In genomic region chr1:178537445-178538090, GRCh38 we compare ENCODE assay signal across 15 cellular contexts. TPM values are rescaled to one million over a fixed set of nuclear protein-coding genes. Genes with fewer than 3 reads are reported as not detected.
DNase-seq lines count a peak whose midpoint lies in the region; ATAC-seq, FAIRE-seq and TF ChIP-seq lines count a peak whose summit lies in the region.
"Had no signal": no experiment of that assay in that cellular context is flagged by ENCODE, and none has a peak within 500 bp of the region (broad histone marks: within the 10 kb centered on the region; RNA-seq: fewer than 3 reads in every experiment).

No MANE protein-coding gene starts in this region.

- TF ChIP-seq POLR2A in HCT116 (IDR thresholded peaks at IDR 0.05; ENCODE audit: borderline replicate concordance, extremely low read depth, insufficient read depth, insufficient read length): no peak

- TF ChIP-seq CTCF in HCT116 (IDR thresholded peaks at IDR 0.05 in 2 of 3, conservative IDR thresholded peaks at IDR 0.05 in 1 of 3; ENCODE audit: borderline replicate concordance in 1 of 3, insufficient read depth in 1 of 3, low read depth in 2 of 3, low read length in 2 of 3) (no peak), astrocyte (IDR thresholded peaks at IDR 0.05; ENCODE audit: insufficient read depth, low read depth, low read length) (no peak), liver (IDR thresholded peaks at IDR 0.05; ENCODE audit: low read depth, low read length, missing input control) (no peak)

- WGBS in liver: 48% methylated on average over 16 of the region's 16 CpGs

- ATAC-seq in HCT116: peak; percentile 29
- ATAC-seq: CD8-positive, alpha-beta T cell; T-helper 17 cell had no signal

- H3K9me3 ChIP-seq in HCT116 (ENCODE audit: control insufficient read depth in 1 of 2, insufficient read depth in 1 of 2, low read depth in 1 of 2, low read length in 2 of 2) (no peaks in the 10 kb centered on the region), astrocyte (ENCODE audit: insufficient read depth, low read depth, low read length) (no peaks in the 10 kb centered on the region), liver (ENCODE audit: control insufficient read depth in 4 of 4, low read length in 3 of 4) (no peaks in the 10 kb centered on the region), skeletal muscle tissue (ENCODE audit: control insufficient read depth in 3 of 3, low read length in 3 of 3) (no peaks in the 10 kb centered on the region)

- H3K27ac Mint-ChIP-seq in astrocyte (ENCODE audit: unreplicated experiment): peak overlapping the region; percentile 70
- H3K27ac Mint-ChIP-seq: CD8-positive, alpha-beta T cell; T-helper 17 cell had no signal

- peak; percentile 27 for DNase-seq in HCT116 (ENCODE audit: low read depth, low spot score)
- DNase-seq in astrocyte (ENCODE audit: low read depth): no peak
- no peak for DNase-seq in NCI-H226
- DNase-seq in COLO668 (lab: John Stamatoyannopoulos, UW; ENCODE audit: unreplicated experiment): no peak
- DNase-seq in NK-92 (lab: John Stamatoyannopoulos, UW; ENCODE audit: unreplicated experiment): no peak
- no peak for DNase-seq in H7
- DNase-seq: activated CD4-positive, CD25-positive, alpha-beta regulatory T cell treated with anti-CD3 and anti-CD28 coated beads, Interleukin-2, amount 50 U/mL, for 72 hours; CD8-positive, alpha-beta T cell; NCI-H1417; stimulated activated CD4-positive, alpha-beta T cell treated with anti-CD3 and anti-CD28 coated beads, Interleukin-4, amount 100 ng/mL, for 24 hours; T-helper 17 cell had no signal

- POLR2A ChIA-PET in HCT116 (lab: Charles Lee): interaction anchor here (0.5 kb wide), 1 partner anchor 371 kb away, joined by 3 read pairs; no protein-coding TSS in a partner anchor

- no peaks in the 10 kb centered on the region for H4K20me1 ChIP-seq in HCT116 (ENCODE audit: insufficient read depth)
- H4K20me1 ChIP-seq in astrocyte (ENCODE audit: insufficient read depth, low read length): no peaks in the 10 kb centered on the region

- H3K36me3 ChIP-seq in HCT116 (ENCODE audit: control insufficient read depth in 1 of 2, insufficient read depth in 2 of 2, low read length in 2 of 2) (no peaks in the 10 kb centered on the region), astrocyte (ENCODE audit: insufficient read depth, low read length) (no peaks in the 10 kb centered on the region), liver (ENCODE audit: control insufficient read depth in 4 of 4, insufficient read depth in 3 of 4, low read depth in 1 of 4, low read length in 3 of 4) (no peaks in the 10 kb centered on the region), skeletal muscle tissue (ENCODE audit: control insufficient read depth in 3 of 3, insufficient read depth in 3 of 3, low read length in 3 of 3) (no peaks in the 10 kb centered on the region), H7 (replicated peaks; ENCODE audit: control insufficient read depth, insufficient read depth, low read length) (no peaks in the 10 kb centered on the region)

- H3K4me2 ChIP-seq in HCT116 (ENCODE audit: low read length) (peak overlapping the region; percentile 69), astrocyte (ENCODE audit: low read length) (peak overlapping the region; percentile 79)

- peak overlapping the region; percentile 11 to 42 for H3K4me3 ChIP-seq in HCT116 (replicated peaks in 1 of 2; ENCODE audit: low read depth in 1 of 2, low read length in 2 of 2)
- H3K4me3 ChIP-seq in astrocyte (ENCODE audit: insufficient read depth, low read depth, low read length): peak overlapping the region; percentile 23
- no peak overlapping the region for H3K4me3 ChIP-seq in liver (ENCODE audit: low read depth in 1 of 3, low read length in 3 of 3)
- H3K4me3 ChIP-seq in skeletal muscle tissue (ENCODE audit: low read length in 3 of 3): no peak overlapping the region
- H3K4me3 ChIP-seq in H7 (ENCODE audit: insufficient read depth, low read depth, low read length): no peak overlapping the region

- H3K9me3 Mint-ChIP-seq in astrocyte (ENCODE audit: unreplicated experiment): no peaks in the 10 kb centered on the region
- H3K9me3 Mint-ChIP-seq: CD8-positive, alpha-beta T cell had no signal

- H3K4me1 ChIP-seq in HCT116 (ENCODE audit: control insufficient read depth in 1 of 2, insufficient read depth in 2 of 2, low read length in 2 of 2) (peaks cover 36 to 53% of the 10 kb centered on the region in 2 experiments), astrocyte (ENCODE audit: insufficient read depth, low read length) (peaks cover 51% of the 10 kb centered on the region), liver (ENCODE audit: control insufficient read depth in 4 of 4, insufficient read depth in 4 of 4, low read length in 3 of 4) (peaks cover 2 to 39% (median 17%) of the 10 kb centered on the region in 4 donors), skeletal muscle tissue (ENCODE audit: control insufficient read depth in 3 of 3, insufficient read depth in 3 of 3, low read length in 3 of 3) (peaks cover 41 to 45% (median 42%) of the 10 kb centered on the region in 3 donors)

- H3K36me3 Mint-ChIP-seq in astrocyte (ENCODE audit: low read depth, unreplicated experiment): no peaks in the 10 kb centered on the region

- no peak overlapping the region for H3K4me3 Mint-ChIP-seq in astrocyte (ENCODE audit: unreplicated experiment)
- H3K4me3 Mint-ChIP-seq: CD8-positive, alpha-beta T cell; T-helper 17 cell had no signal

- no TSS peak for BruUV-seq in HCT116 (replicated peaks; lab: Mats Ljungman, UMichigan)

- H3K79me2 ChIP-seq in HCT116 (ENCODE audit: insufficient read depth, low read length) (no peaks in the 10 kb centered on the region), astrocyte (ENCODE audit: insufficient read depth, low read length) (no peaks in the 10 kb centered on the region)

- peak overlapping the region; percentile 43 for H3K9ac ChIP-seq in HCT116 (ENCODE audit: low read length)
- H3K9ac ChIP-seq in astrocyte (ENCODE audit: low read length): peak overlapping the region; percentile 70
- peak overlapping the region in 1 of 2 donors; percentile 19 for H3K9ac ChIP-seq in liver (ENCODE audit: low read depth in 1 of 2, low read length in 2 of 2)
- peak overlapping the region in 1 of 3 donors; percentile 27 for H3K9ac ChIP-seq in skeletal muscle tissue (ENCODE audit: low read depth in 1 of 3, low read length in 3 of 3)

- FAIRE-seq in astrocyte (lab: Jason Lieb, UNC): no peak
- FAIRE-seq: G401.6, GM19239 had no signal

- peaks cover 3% of the 10 kb centered on the region for H3K27me3 Mint-ChIP-seq in astrocyte (ENCODE audit: low read depth, unreplicated experiment)

- H2AFZ ChIP-seq in HCT116 (ENCODE audit: low read depth, low read length, poor library complexity, severe bottlenecking) (peak overlapping the region; percentile 81), astrocyte (ENCODE audit: low read depth, low read length) (peak overlapping the region; percentile 58)

- RAD21 ChIA-PET in HCT116 (lab: Charles Lee; ENCODE audit: low non-redundant PET in 1 of 2, low total read pairs in 2 of 2, uncharacterized antibody in 2 of 2, unreplicated experiment in 2 of 2): no interaction called here

- no peaks in the 10 kb centered on the region for H3K27me3 ChIP-seq in HCT116 (ENCODE audit: insufficient read depth, low read length)
- no peaks in the 10 kb centered on the region for H3K27me3 ChIP-seq in astrocyte (ENCODE audit: insufficient read depth, low read length)
- no peaks in the 10 kb centered on the region for H3K27me3 ChIP-seq in liver (ENCODE audit: control insufficient read depth in 4 of 4, insufficient read depth in 4 of 4, low read length in 3 of 4)
- no peaks in the 10 kb centered on the region for H3K27me3 ChIP-seq in skeletal muscle tissue (ENCODE audit: control insufficient read depth in 3 of 3, insufficient read depth in 3 of 3, low read length in 3 of 3)
- H3K27me3 ChIP-seq in H7 (ENCODE audit: control insufficient read depth, insufficient read depth, low read length): no peaks in the 10 kb centered on the region; the same call in 1 of the 2 replicates

- H3K27ac ChIP-seq in HCT116 (ENCODE audit: low read depth, low read length): peak overlapping the region; percentile 59
- H3K27ac ChIP-seq in astrocyte (ENCODE audit: low read depth, low read length): peak overlapping the region; percentile 71
- H3K27ac ChIP-seq in liver (ENCODE audit: low read depth in 1 of 2, low read length in 2 of 2): peak overlapping the region; percentile 72 to 90
- peak overlapping the region; percentile 77 for H3K27ac ChIP-seq in skeletal muscle tissue (ENCODE audit: low read depth, low read length)

- intact Hi-C loops in HCT116 (cut with micrococcal nuclease): loop anchor here (10.0 kb wide), 2 partner anchors 697 to 1057 kb away; partner anchors contain the start of gene TDRD5

- H3K4me1 Mint-ChIP-seq in astrocyte (ENCODE audit: low read depth, unreplicated experiment): peaks cover 49% of the 10 kb centered on the region

- no peaks in the 10 kb centered on the region for H3K9me2 ChIP-seq in HCT116 (ENCODE audit: insufficient read depth)

- TF ChIP-seq RAD21 in HCT116 (IDR thresholded peaks at IDR 0.05; ENCODE audit: low read depth): no peak
- TF ChIP-seq RAD21 in liver (IDR thresholded peaks at IDR 0.05): no peak

- CTCF ChIA-PET in HCT116 (lab: Charles Lee): interaction anchor here (1.0 to 5.8 kb wide), 5 partner anchors 35 to 466 kb away, joined by 3 to 42 read pairs (median 6); no protein-coding TSS in a partner anchor

TF ChIP-seq in HCT116, 20 proteins besides CTCF, POLR2A, EP300 and RAD21:
- TF ChIP-seq, protein P1, sequence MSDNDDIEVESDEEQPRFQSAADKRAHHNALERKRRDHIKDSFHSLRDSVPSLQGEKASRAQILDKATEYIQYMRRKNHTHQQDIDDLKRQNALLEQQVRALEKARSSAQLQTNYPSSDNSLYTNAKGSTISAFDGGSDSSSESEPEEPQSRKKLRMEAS (IDR thresholded peaks at IDR 0.05): peak; percentile 54
- TF ChIP-seq EGR1 (IDR thresholded peaks at IDR 0.05; ENCODE audit: low read depth): no peak

TF ChIP-seq in liver, 16 proteins besides CTCF, POLR2A, EP300 and RAD21 (continues in another document):
- TF ChIP-seq HNF4G (IDR thresholded peaks at IDR 0.05): no peak

RNA-seq across cellular contexts. Expression of gene TEX35, which starts 24.7 kb away (rescaled TPM):
- total RNA-seq in HCT116 (2021; ENCODE audit: unreplicated experiment) (not detected), astrocyte (not detected in 2 replicates), liver (not detected), skeletal muscle tissue (not detected)
- not detected in 2 replicates for polyA plus RNA-seq in HCT116 (2012)
- polyA plus RNA-seq in liver: not detected
- total RNA-seq in H7 (2014; rRNA removed; shearing (Covaris generic)): not detected in 2 replicates
- total RNA-seq: CD8-positive, alpha-beta T cell; T-helper 17 cell had no signal

RNA-seq across cellular contexts. Expression of gene CLEC20A, which starts 40.8 kb away (rescaled TPM):
- total RNA-seq in HCT116 (2021; ENCODE audit: unreplicated experiment) (not detected), astrocyte (not detected in 2 replicates), liver (under 1 TPM in 1 of 2 donors, not detected in 1; 0.33 TPM), skeletal muscle tissue (not detected)
- 0.04 TPM in 1 of 2 replicates, not detected in the other for polyA plus RNA-seq in HCT116 (2012)
- polyA plus RNA-seq in liver: not detected
- total RNA-seq in H7 (2014; rRNA removed; shearing (Covaris generic)): not detected in 2 replicates
- total RNA-seq: CD8-positive, alpha-beta T cell; T-helper 17 cell had no signal

Comparison
In these comparisons a context has a peak if more than half of its experiments do, and no peak if none do; other contexts are left out.
1. H3K4me3 ChIP-seq: peak in HCT116 (2 of 2) and astrocyte (single experiment); none in liver (0 of 3), skeletal muscle tissue (0 of 3) and H7 (single experiment).
2. Peak in every context shown above with its lines, with median percentiles within 50 percentile points of each other: H3K27ac ChIP-seq.